Comparison of ENCODE assay signal across 10 cellular contexts in the genomic region with DNA sequence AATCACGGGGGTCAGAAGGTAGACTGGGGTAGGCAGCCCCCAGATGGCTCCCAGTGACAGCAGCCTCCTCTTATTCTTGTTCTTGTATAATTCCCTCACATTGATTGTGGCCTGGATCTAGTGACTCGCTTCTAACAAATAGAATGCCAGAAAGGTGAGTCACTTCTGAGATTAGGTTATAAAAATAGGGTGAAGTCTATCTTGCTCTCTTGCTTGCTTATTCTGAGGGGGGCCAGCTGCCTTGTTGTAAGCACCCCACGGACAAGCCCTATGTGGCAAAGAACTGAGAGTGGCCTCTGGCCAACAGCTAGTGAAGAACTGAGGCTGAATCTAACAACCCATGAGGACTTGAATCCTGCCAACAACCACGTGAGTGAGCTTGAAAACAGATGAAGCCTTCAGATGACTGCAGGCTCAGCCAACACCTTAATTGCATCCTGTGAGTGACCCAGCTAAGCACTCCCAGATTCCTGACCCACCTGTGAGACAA. TPM values are rescaled to one million over a fixed set of nuclear protein-coding genes. Genes with fewer than 3 reads are reported as not detected.
DNase-seq lines count a peak whose midpoint lies in the region; ATAC-seq and TF ChIP-seq lines count a peak whose summit lies in the region.
"Had no signal": no experiment of that assay in that cellular context is flagged by ENCODE, and none has a peak within 500 bp of the region (broad histone marks: within the 10 kb centered on the region; RNA-seq: fewer than 3 reads in every experiment).

No MANE protein-coding gene starts in this region.

- TF ChIP-seq CTCF in tibial nerve (IDR thresholded peaks at IDR 0.05), result no peak

- no peaks in the 10 kb centered on the region for H3K4me1 Mint-ChIP-seq in T-cell

- no peak for TF ChIP-seq EP300 in tibial nerve (IDR thresholded peaks at IDR 0.05)

- peak overlapping the region; percentile 6 to 86 (median 45) for H3K27ac ChIP-seq in tibial nerve
- H3K27ac ChIP-seq: parathyroid adenoma had no signal

- no peak overlapping the region for H3K4me3 Mint-ChIP-seq in T-cell

- POLR2A ChIA-PET in T-cell (lab: Charles Lee), result no interaction called here

- H3K9me3 ChIP-seq in tibial nerve, result no peaks in the 10 kb centered on the region

- CTCF ChIA-PET in T-cell (lab: Charles Lee), result no interaction called here

- 24 to 39% methylated on average over 4 of the region's 4 CpGs for WGBS in tibial nerve, 2 donors

- no peak overlapping the region for H3K27ac Mint-ChIP-seq in T-cell
- H3K27ac Mint-ChIP-seq: activated naive CD4-positive, alpha-beta T cell treated with anti-CD3 and anti-CD28 coated beads, Interleukin-2, amount 50 U/mL, for 72 hours had no signal

- peaks cover 0 to 5% (median 0%) of the 10 kb centered on the region in 3 donors for H3K9me3 Mint-ChIP-seq in T-cell

- no peak for ATAC-seq in T-cell (replicated peaks in 1 of 4)
- no peak for ATAC-seq in HG02938 (IDR thresholded peaks at IDR 0.05; ENCODE audit: unreplicated experiment)

- H3K4me3 ChIP-seq in tibial nerve, result no peak overlapping the region

- DNase-seq in HS-5 (ENCODE audit: low read depth) (peak; percentile 58), astrocyte of the hippocampus (ENCODE audit: low read depth, low spot score) (peak; percentile 88), iPS-NIHi7 (ENCODE audit: extremely low spot score) (peak; percentile 17), tibial nerve (ENCODE audit: low spot score in 2 of 2) (no peak), T-cell (no peak), GM19240 (ENCODE audit: insufficient read length, low spot score) (no peak)
- DNase-seq: NCI-H526 treated with DMSO at 0.1 percent for 48 hours had no signal

- TF ChIP-seq POLR2A in tibial nerve (IDR thresholded peaks at IDR 0.05), result no peak

- peaks cover 0 to 17% (median 0%) of the 10 kb centered on the region in 4 donors for H3K4me1 ChIP-seq in tibial nerve
- H3K4me1 ChIP-seq: parathyroid adenoma had no signal

- no peaks in the 10 kb centered on the region for H3K36me3 Mint-ChIP-seq in T-cell

- H3K27me3 Mint-ChIP-seq in T-cell, result no peaks in the 10 kb centered on the region

- H3K27me3 ChIP-seq in tibial nerve, result no peaks in the 10 kb centered on the region

- H3K36me3 ChIP-seq in tibial nerve, result no peaks in the 10 kb centered on the region

RNA-seq across cellular contexts. Expression of gene RMND5A, which starts 15.6 kb away (rescaled TPM):
- total RNA-seq in tibial nerve, result 10 to 100 TPM; 40.5 to 59.9 (median 48.5) TPM
- total RNA-seq in T-cell, result 10 to 100 TPM; 27.0 to 37.3 (median 31.7) TPM

Comparison
In these comparisons a context has a peak if more than half of its experiments do, and no peak if none do; other contexts are left out.
1. DNase-seq: peak in HS-5 (single experiment), astrocyte of the hippocampus (single experiment) and iPS-NIHi7 (single experiment); none in tibial nerve (0 of 2), T-cell (0 of 34) and GM19240 (single experiment).